Comparison of ENCODE assay signal across 1 cellular context in genomic region chr11:119168471-119169271, GRCh38.
TF ChIP-seq lines count a peak whose summit lies in the region.

Gene NLRX1, plus strand, starts transcription at chr11:119168725. Its CDS starts 2,679 bp downstream, at chr11:119171404.

TF ChIP-seq in HEK293, 187 proteins besides CTCF, POLR2A, EP300 and RAD21 (continued from another document and continues in another):
- peak; percentile 88; the same call in 1 of the 2 replicates for TF ChIP-seq ZNF639 (tag by site-specific recombination; IDR thresholded peaks at IDR 0.05)
- peak; percentile 48 for TF ChIP-seq ZNF692 (tag by site-specific recombination; IDR thresholded peaks at IDR 0.05)
- TF ChIP-seq PRDM10 (tag by site-specific recombination; IDR thresholded peaks at IDR 0.05) = 0 out of 2 replicates have a peak, but pooled peaks have one; percentile 30
- no peak for TF ChIP-seq ZNF529 (tag by site-specific recombination; IDR thresholded peaks at IDR 0.05; ENCODE audit: insufficient replicate concordance)
- no peak for TF ChIP-seq SP2 (tag by site-specific recombination; IDR thresholded peaks at IDR 0.05)
- no peak for TF ChIP-seq ZNF670 (tag by site-specific recombination; IDR thresholded peaks at IDR 0.05; ENCODE audit: low read depth)
- no peak for TF ChIP-seq ZNF112 (tag by site-specific recombination; IDR thresholded peaks at IDR 0.05)
- TF ChIP-seq ZNF26 (tag by site-specific recombination; IDR thresholded peaks at IDR 0.05) = no peak
- no peak for TF ChIP-seq ZNF433 (tag by site-specific recombination; IDR thresholded peaks at IDR 0.05; ENCODE audit: low read depth)
- no peak for TF ChIP-seq ZNF184 (tag by site-specific recombination; IDR thresholded peaks at IDR 0.05)
- peak; percentile 76; the same call in 1 of the 2 replicates for TF ChIP-seq ZNF391 (tag by site-specific recombination; IDR thresholded peaks at IDR 0.05; ENCODE audit: borderline replicate concordance, low read depth)
- TF ChIP-seq ZSCAN23 (tag by site-specific recombination; IDR thresholded peaks at IDR 0.05) = 0 out of 2 replicates have a peak, but pooled peaks have one; percentile 52
- TF ChIP-seq ZNF623 (tag by site-specific recombination; IDR thresholded peaks at IDR 0.05) = 0 out of 2 replicates have a peak, but pooled peaks have one; percentile 27
- TF ChIP-seq ZNF768 (tag by site-specific recombination; IDR thresholded peaks at IDR 0.05) = 0 out of 2 replicates have a peak, but pooled peaks have one; percentile 64
- peak; percentile 73 for TF ChIP-seq ZBTB21 (tag by site-specific recombination; IDR thresholded peaks at IDR 0.05)
- TF ChIP-seq ZNF248 (tag by site-specific recombination; IDR thresholded peaks at IDR 0.05) = no peak
- TF ChIP-seq ZXDB (tag by site-specific recombination; IDR thresholded peaks at IDR 0.05) = peak; percentile 68
- TF ChIP-seq ZNF449 (tag by site-specific recombination; IDR thresholded peaks at IDR 0.05) = peak; percentile 70
- TF ChIP-seq ZNF280D (tag by site-specific recombination; IDR thresholded peaks at IDR 0.05) = peak; percentile 91; the same call in 1 of the 2 replicates
- TF ChIP-seq ZNF677 (tag by site-specific recombination; IDR thresholded peaks at IDR 0.05) = no peak
- no peak; the same call in 1 of the 2 replicates for TF ChIP-seq ZBTB10 (tag by site-specific recombination; IDR thresholded peaks at IDR 0.05)
- no peak for TF ChIP-seq ZNF169 (tag by site-specific recombination; IDR thresholded peaks at IDR 0.05)
- TF ChIP-seq GFI1B (tag by site-specific recombination; IDR thresholded peaks at IDR 0.05) = no peak
- TF ChIP-seq ZNF580 (tag by site-specific recombination; IDR thresholded peaks at IDR 0.05) = peak; percentile 95
- no peak for TF ChIP-seq ZNF544 (tag by site-specific recombination; IDR thresholded peaks at IDR 0.05)
- TF ChIP-seq ZNF610 (tag by site-specific recombination; IDR thresholded peaks at IDR 0.05; ENCODE audit: borderline replicate concordance) = no peak
- TF ChIP-seq YY1 (tag by site-specific recombination; IDR thresholded peaks at IDR 0.05) = peak; percentile 80
- TF ChIP-seq ZBTB26 (tag by site-specific recombination; optimal IDR thresholded peaks at IDR 0.05) = peak; percentile 75
- peak; percentile 81 for TF ChIP-seq ATF2 (tag by site-specific recombination; IDR thresholded peaks at IDR 0.05; ENCODE audit: low read depth)
- peak; percentile 75 for TF ChIP-seq KLF8 (tag by site-specific recombination; IDR thresholded peaks at IDR 0.05)
- TF ChIP-seq OSR2 (tag by site-specific recombination; IDR thresholded peaks at IDR 0.05) = no peak
- no peak for TF ChIP-seq SETDB1 (IDR thresholded peaks at IDR 0.05; ENCODE audit: insufficient read length, low read length)
- no peak for TF ChIP-seq ZSCAN16 (tag by site-specific recombination; IDR thresholded peaks at IDR 0.05)
- peak; percentile 38; the same call in 1 of the 2 replicates for TF ChIP-seq BCL11B (tag by site-specific recombination; IDR thresholded peaks at IDR 0.05; ENCODE audit: low read depth)
- TF ChIP-seq ZBTB17 (tag by site-specific recombination; IDR thresholded peaks at IDR 0.05) = peak; percentile 47
- peak; percentile 81 for TF ChIP-seq ZBTB8A (tag by site-specific recombination; IDR thresholded peaks at IDR 0.05)
- TF ChIP-seq ZNF830 (tag by site-specific recombination; IDR thresholded peaks at IDR 0.05; ENCODE audit: low read depth) = no peak
- no peak for TF ChIP-seq ZNF596 (tag by site-specific recombination; IDR thresholded peaks at IDR 0.05)
- TF ChIP-seq ZFP37 (tag by site-specific recombination; IDR thresholded peaks at IDR 0.05) = 0 out of 2 replicates have a peak, but pooled peaks have one; percentile 59
- TF ChIP-seq ZNF76 (tag by site-specific recombination; IDR thresholded peaks at IDR 0.05; ENCODE audit: borderline replicate concordance, low read depth) = peak; percentile 84
- TF ChIP-seq KLF17 (tag by site-specific recombination; IDR thresholded peaks at IDR 0.05) = peak; percentile 66
